1 cellular context compared by ENCODE assay signal in the genomic region with DNA sequence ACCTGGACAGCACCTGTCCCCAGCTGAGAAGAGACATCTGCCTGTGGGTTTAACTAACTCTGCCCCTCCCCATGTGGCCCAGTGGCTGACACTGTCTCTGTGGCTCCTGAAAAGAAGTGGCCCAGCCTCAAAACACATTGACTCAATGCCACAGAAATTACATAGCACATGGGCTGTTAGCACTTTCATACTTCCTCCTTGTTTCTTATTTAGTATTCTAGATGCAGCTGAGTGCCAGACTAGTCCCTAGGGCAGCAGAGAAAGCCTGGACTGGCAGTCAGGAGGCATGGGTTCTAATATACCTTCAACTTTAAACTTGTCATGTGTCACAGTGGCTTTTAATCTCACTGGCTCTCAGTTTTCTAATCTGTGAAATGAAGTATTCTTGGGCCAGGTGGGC.
TF ChIP-seq lines count a peak whose summit lies in the region.

No MANE protein-coding gene starts in this region.

TF ChIP-seq in H1, 55 proteins besides CTCF, POLR2A, EP300 and RAD21 (continued from another document):
- no peak for TF ChIP-seq SP4 (IDR thresholded peaks at IDR 0.05; ENCODE audit: low read length)
- TF ChIP-seq KDM5A (IDR thresholded peaks at IDR 0.05; ENCODE audit: low read length), result no peak
- no peak for TF ChIP-seq TCF12 (IDR thresholded peaks at IDR 0.05; ENCODE audit: low read depth, low read length)
- no peak for TF ChIP-seq TBP (IDR thresholded peaks at IDR 0.05; ENCODE audit: low read depth, low read length)
- TF ChIP-seq, protein P1, sequence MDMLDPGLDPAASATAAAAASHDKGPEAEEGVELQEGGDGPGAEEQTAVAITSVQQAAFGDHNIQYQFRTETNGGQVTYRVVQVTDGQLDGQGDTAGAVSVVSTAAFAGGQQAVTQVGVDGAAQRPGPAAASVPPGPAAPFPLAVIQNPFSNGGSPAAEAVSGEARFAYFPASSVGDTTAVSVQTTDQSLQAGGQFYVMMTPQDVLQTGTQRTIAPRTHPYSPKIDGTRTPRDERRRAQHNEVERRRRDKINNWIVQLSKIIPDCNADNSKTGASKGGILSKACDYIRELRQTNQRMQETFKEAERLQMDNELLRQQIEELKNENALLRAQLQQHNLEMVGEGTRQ (IDR thresholded peaks at IDR 0.05; ENCODE audit: low read length), result no peak
- no peak for TF ChIP-seq KDM4A (IDR thresholded peaks at IDR 0.05; ENCODE audit: low read depth, low read length, severe bottlenecking)
- TF ChIP-seq CHD2 (IDR thresholded peaks at IDR 0.05; ENCODE audit: low read length), result no peak
- no peak for TF ChIP-seq HDAC6 (IDR thresholded peaks at IDR 0.05; ENCODE audit: low read depth, low read length)
- no peak for TF ChIP-seq JUND (IDR thresholded peaks at IDR 0.05; ENCODE audit: low read length)
- no peak for TF ChIP-seq RFX5 (IDR thresholded peaks at IDR 0.05; ENCODE audit: borderline replicate concordance, low read depth, low read length)
- TF ChIP-seq CHD1 (IDR thresholded peaks at IDR 0.05; ENCODE audit: low read depth, low read length), result no peak
